In genomic region chr1:184820956-184821355, GRCh38 we compare ENCODE assay signal across 13 cellular contexts.
DNase-seq lines count a peak whose midpoint lies in the region; ATAC-seq and TF ChIP-seq lines count a peak whose summit lies in the region.
"Had no signal": no experiment of that assay in that cellular context is flagged by ENCODE, and none has a peak within 500 bp of the region (broad histone marks: within the 10 kb centered on the region; RNA-seq: fewer than 3 reads in every experiment).

No MANE protein-coding gene starts in this region.

- H3K27ac Mint-ChIP-seq in activated CD8-positive, alpha-beta T cell treated with anti-CD3 and anti-CD28 coated beads for 36 hours: no peak overlapping the region
- H3K27ac Mint-ChIP-seq: H9 had no signal

- no peak overlapping the region for H2AK5ac ChIP-seq in IMR-90 (ENCODE audit: low read depth, low read length)

- no peak overlapping the region for H4K91ac ChIP-seq in IMR-90 (ENCODE audit: insufficient read depth, low read depth, low read length)

- no peak overlapping the region for H4K5ac ChIP-seq in IMR-90 (ENCODE audit: low read depth, low read length)

- H3K27ac ChIP-seq in BLaER1 treated with 17β-estradiol and CSF1 and Interleukin-3, amounts not matched to agents 10 nM and 100 nM: 0 out of 22 replicates have a peak overlapping the region, but pooled peaks of 1 of the 11 experiments have one; percentile 14
- H3K27ac ChIP-seq in IMR-90 (ENCODE audit: insufficient read depth, low read length) (no peak overlapping the region), esophagus muscularis mucosa (replicated peaks in 1 of 4) (peak overlapping the region in 3 of 4 donors; percentile 43 to 58 (median 49)), rectal smooth muscle tissue (ENCODE audit: low read depth, low read length) (peak overlapping the region; percentile 76)

- no peak overlapping the region for H3K18ac ChIP-seq in IMR-90 (ENCODE audit: low read depth, low read length)

- POLR2A ChIA-PET in IMR-90 (lab: Charles Lee; ENCODE audit: unreplicated experiment): no interaction called here
- POLR2A ChIA-PET in activated CD8-positive, alpha-beta T cell treated with anti-CD3 and anti-CD28 coated beads for 36 hours (lab: Charles Lee): no interaction called here

- H3K79me1 ChIP-seq in IMR-90 (ENCODE audit: low read depth in 1 of 2, low read length in 2 of 2): no peaks in the 10 kb centered on the region

- H3K4me1 Mint-ChIP-seq in activated CD8-positive, alpha-beta T cell treated with anti-CD3 and anti-CD28 coated beads for 36 hours (ENCODE audit: low read depth): peaks cover 9% of the 10 kb centered on the region

- no peaks in the 10 kb centered on the region for H3K27me3 ChIP-seq in BLaER1 treated with 17β-estradiol and CSF1 and Interleukin-3, amounts not matched to agents 10 nM and 100 nM
- H3K27me3 ChIP-seq in IMR-90 (ENCODE audit: control insufficient read depth, insufficient read depth, low read length) (no peaks in the 10 kb centered on the region), esophagus muscularis mucosa (no peaks in the 10 kb centered on the region), rectal smooth muscle tissue (ENCODE audit: control insufficient read depth, insufficient read depth, low read length) (no peaks in the 10 kb centered on the region)

- dilution Hi-C loops in IMR-90 (cut with HindIII; ENCODE audit: low sequenced_read_pairs, unreplicated experiment): loop anchor here (25.0 kb wide), 1 partner anchor 166 kb away; no protein-coding TSS in a partner anchor

- H3K36me3 Mint-ChIP-seq in activated CD8-positive, alpha-beta T cell treated with anti-CD3 and anti-CD28 coated beads for 36 hours (ENCODE audit: low read depth): peaks cover 12% of the 10 kb centered on the region

- no peak for TF ChIP-seq RAD21 in IMR-90 (IDR thresholded peaks at IDR 0.05; ENCODE audit: low read length)

- no peak overlapping the region for H3K56ac ChIP-seq in IMR-90 (ENCODE audit: extremely low read depth, insufficient read depth, low read length)

- no peak overlapping the region for H4K8ac ChIP-seq in IMR-90 (ENCODE audit: low read depth in 2 of 2, low read length in 2 of 2)

- H3K4me2 ChIP-seq in BLaER1 treated with 17β-estradiol and CSF1 and Interleukin-3, amounts not matched to agents 10 nM and 100 nM: peak overlapping the region in 8 of 11 experiments; percentile 21 to 66 (median 56); a peak in 12 of 22 replicates
- H3K4me2 ChIP-seq in IMR-90 (ENCODE audit: low read depth, low read length): no peak overlapping the region

- H3K9me3 ChIP-seq in BLaER1 treated with 17β-estradiol and CSF1 and Interleukin-3, amounts not matched to agents 10 nM and 100 nM (replicated peaks in 1 of 11): peaks cover 0 to 22% (median 0%) of the 10 kb centered on the region in 11 experiments; a peak in 5 of 22 replicates
- H3K9me3 ChIP-seq in IMR-90 (ENCODE audit: control insufficient read depth, insufficient read depth, low read length) (no peaks in the 10 kb centered on the region), esophagus muscularis mucosa (no peaks in the 10 kb centered on the region)

- WGBS in IMR-90 (ENCODE audit: extremely low coverage in 2 of 2, insufficient read length in 1 of 2), 2 experiments: no CpG with 5 or more reads among the region's 5 CpGs
- 46% methylated on average over 5 of the region's 5 CpGs for WGBS in esophagus muscularis mucosa

- no peak overlapping the region for H3K23ac ChIP-seq in IMR-90 (ENCODE audit: low read depth, low read length)

- ATAC-seq in IMR-90 (ENCODE audit: low read depth): no peak
- ATAC-seq in activated CD8-positive, alpha-beta T cell treated with anti-CD3 and anti-CD28 coated beads for 36 hours: no peak
- no peak for ATAC-seq in HG03039 (IDR thresholded peaks at IDR 0.05; ENCODE audit: unreplicated experiment)
- ATAC-seq: GM12878 had no signal

- no peak overlapping the region for H3K9ac ChIP-seq in BLaER1 treated with 17β-estradiol and CSF1 and Interleukin-3, amounts not matched to agents 10 nM and 100 nM
- no peak overlapping the region for H3K9ac ChIP-seq in IMR-90 (ENCODE audit: low read depth, low read length)
- no peak overlapping the region for H3K9ac ChIP-seq in rectal smooth muscle tissue (ENCODE audit: low read length)

- H3K4me1 ChIP-seq in BLaER1 treated with 17β-estradiol and CSF1 and Interleukin-3, amounts not matched to agents 10 nM and 100 nM: peaks cover 14 to 55% (median 32%) of the 10 kb centered on the region in 10 experiments
- peaks cover 4% of the 10 kb centered on the region; the same call in 1 of the 2 replicates for H3K4me1 ChIP-seq in IMR-90 (ENCODE audit: control insufficient read depth, insufficient read depth, low read length)
- H3K4me1 ChIP-seq in esophagus muscularis mucosa: peaks cover 41 to 60% (median 56%) of the 10 kb centered on the region in 4 donors
- H3K4me1 ChIP-seq in rectal smooth muscle tissue (ENCODE audit: control insufficient read depth, insufficient read depth, low read length): peaks cover 43% of the 10 kb centered on the region

- no peak overlapping the region for H2BK120ac ChIP-seq in IMR-90 (ENCODE audit: low read depth, low read length)

- no peak overlapping the region for H3K4ac ChIP-seq in IMR-90 (ENCODE audit: low read depth, low read length)

- H3K9me1 ChIP-seq in IMR-90 (ENCODE audit: insufficient read depth, low read length): peaks cover 2% of the 10 kb centered on the region

- H2BK20ac ChIP-seq in IMR-90 (ENCODE audit: low read depth, low read length): no peak overlapping the region

- no peak overlapping the region for H3K4me3 Mint-ChIP-seq in activated CD8-positive, alpha-beta T cell treated with anti-CD3 and anti-CD28 coated beads for 36 hours
- H3K4me3 Mint-ChIP-seq: H9 had no signal

- CTCF ChIA-PET in IMR-90 (lab: Yijun Ruan, JAX): no interaction called here
- CTCF ChIA-PET in activated CD8-positive, alpha-beta T cell treated with anti-CD3 and anti-CD28 coated beads for 36 hours (lab: Charles Lee): interaction anchor here (0.9 to 1.8 kb wide), 4 partner anchors 16 to 349 kb away, joined by 3 to 7 read pairs (median 5); no protein-coding TSS in a partner anchor

- H3K14ac ChIP-seq in IMR-90 (replicated peaks; ENCODE audit: low read depth, low read length): no peak overlapping the region

- peak; percentile 19 for DNase-seq in IMR-90
- no peak for DNase-seq in esophagus muscularis mucosa (ENCODE audit: extremely low spot score)
- DNase-seq in activated naive CD4-positive, alpha-beta T cell (lab: John Stamatoyannopoulos, UW): no peak
- DNase-seq in AG08395 (ENCODE audit: low spot score): no peak
- DNase-seq in activated CD8-positive, alpha-beta T cell treated with anti-CD3 and anti-CD28 coated beads for 36 hours: no peak
- DNase-seq: ACHN, DMS79, GOT3, H9 had no signal

- H3K36me3 ChIP-seq in BLaER1 treated with 17β-estradiol and CSF1 and Interleukin-3, amounts not matched to agents 10 nM and 100 nM: peaks cover 0 to 47% (median 0%) of the 10 kb centered on the region in 11 experiments; a peak in 6 of 22 replicates
- H3K36me3 ChIP-seq in IMR-90 (ENCODE audit: control insufficient read depth, insufficient read depth, low read length): peaks cover 5% of the 10 kb centered on the region; the same call in 1 of the 2 replicates
- peaks cover 23 to 76% (median 60%) of the 10 kb centered on the region in 4 donors for H3K36me3 ChIP-seq in esophagus muscularis mucosa
- H3K36me3 ChIP-seq in rectal smooth muscle tissue (ENCODE audit: control insufficient read depth, insufficient read depth, low read length): peaks cover 2% of the 10 kb centered on the region

- no peak for TF ChIP-seq EP300 in esophagus muscularis mucosa (IDR thresholded peaks at IDR 0.05)

- H2BK5ac ChIP-seq in IMR-90 (ENCODE audit: low read depth, low read length, poor library complexity, severe bottlenecking): no peak overlapping the region

- peaks cover 2% of the 10 kb centered on the region for H3K9me3 Mint-ChIP-seq in activated CD8-positive, alpha-beta T cell treated with anti-CD3 and anti-CD28 coated beads for 36 hours

- TF ChIP-seq POLR2A in IMR-90 (IDR thresholded peaks at IDR 0.05; ENCODE audit: low read depth, low read length): no peak
- no peak for TF ChIP-seq POLR2A in esophagus muscularis mucosa (IDR thresholded peaks at IDR 0.05; ENCODE audit: low read depth)

- H4K20me1 ChIP-seq in BLaER1 treated with 17β-estradiol and CSF1 and Interleukin-3, amounts not matched to agents 10 nM and 100 nM: peaks cover 0 to 4% (median 0%) of the 10 kb centered on the region in 11 experiments; a peak in 1 of 22 replicates
- H4K20me1 ChIP-seq in IMR-90 (ENCODE audit: insufficient read depth, low read length): no peaks in the 10 kb centered on the region

- H3K27me3 Mint-ChIP-seq in activated CD8-positive, alpha-beta T cell treated with anti-CD3 and anti-CD28 coated beads for 36 hours: no peaks in the 10 kb centered on the region

- H2AFZ ChIP-seq in IMR-90 (replicated peaks; ENCODE audit: low read length, poor library complexity): no peak overlapping the region

- no peak overlapping the region for H2BK15ac ChIP-seq in IMR-90 (ENCODE audit: low read depth, low read length)

- no peak overlapping the region for H2AK9ac ChIP-seq in IMR-90 (replicated peaks; ENCODE audit: low read depth, low read length, poor library complexity)

- TF ChIP-seq CTCF in IMR-90 (conservative IDR thresholded peaks at IDR 0.05; ENCODE audit: low read depth, low read length): no peak
- no peak for TF ChIP-seq CTCF in esophagus muscularis mucosa (IDR thresholded peaks at IDR 0.05)
- no peak for TF ChIP-seq CTCF in activated CD8-positive, alpha-beta T cell treated with anti-CD3 and anti-CD28 coated beads for 36 hours (IDR thresholded peaks at IDR 0.05)

- no TSS peak for BruUV-seq in IMR-90 (replicated peaks; lab: Mats Ljungman, UMichigan)

- H3K4me3 ChIP-seq in BLaER1 treated with 17β-estradiol and CSF1 and Interleukin-3, amounts not matched to agents 10 nM and 100 nM: no peak overlapping the region
- H3K4me3 ChIP-seq in IMR-90 (ENCODE audit: insufficient read depth, low read depth, low read length): no peak overlapping the region
- H3K4me3 ChIP-seq in esophagus muscularis mucosa: no peak overlapping the region
- no peak overlapping the region for H3K4me3 ChIP-seq in rectal smooth muscle tissue (ENCODE audit: low read length)
- H3K4me3 ChIP-seq: GM12878 had no signal

- intact Hi-C loops in IMR-90 (cut with micrococcal nuclease) (loop anchor here (5.0 kb wide), 1 partner anchor 36 kb away; no protein-coding TSS in a partner anchor), esophagus muscularis mucosa (cut with DNase I) (no loop called here)
- intact Hi-C loops in activated CD8-positive, alpha-beta T cell treated with anti-CD3 and anti-CD28 coated beads for 36 hours (cut with micrococcal nuclease): no loop called here

- in situ Hi-C loops in IMR-90 (cut with MboI; ENCODE audit: low sequenced_read_pairs): loop anchor here (25.0 kb wide), 1 partner anchor 866 kb away; no protein-coding TSS in a partner anchor

TF ChIP-seq in IMR-90, 13 proteins besides CTCF, POLR2A, EP300 and RAD21 (continues in another document):
- TF ChIP-seq MAFK (IDR thresholded peaks at IDR 0.05; ENCODE audit: low read depth, low read length) (no peak), SMC3 (IDR thresholded peaks at IDR 0.05; ENCODE audit: low read depth, low read length) (no peak)
